ENCODE assay signal across 30 cellular contexts in genomic region chr1:201682964-201683363, GRCh38.
"Had no signal": no experiment of that assay in that cellular context is flagged by ENCODE, and none has a peak within 500 bp of the region (broad histone marks: within the 10 kb centered on the region; RNA-seq: fewer than 3 reads in every experiment).

No MANE protein-coding gene starts in this region.

- H3K9me3 ChIP-seq: ovary, psoas muscle, spleen, suprapubic skin, testis, tibial artery, transverse colon, upper lobe of right lung, uterus had no signal

- H3K9me3 Mint-ChIP-seq: neural progenitor cell; stimulated activated naive CD8-positive, alpha-beta T cell treated with anti-CD3 and anti-CD28 coated beads, Interleukin-15, amount 100 ng/mL, for 72 hours had no signal

- H3K27me3 Mint-ChIP-seq: type B pancreatic cell had no signal

- H3K4me3 Mint-ChIP-seq: naive thymus-derived CD4-positive, alpha-beta T cell; nephron; neural progenitor cell; stimulated activated memory B cell treated with anti-CD40 and anti-IgM and Interleukin-4, amounts not matched to agents 10 μg/mL and 1 μg/mL and 100 μg/mL, for 72 hours; stimulated activated naive CD8-positive, alpha-beta T cell treated with anti-CD3 and anti-CD28 coated beads, Interleukin-15, amount 100 ng/mL, for 72 hours; type B pancreatic cell had no signal

- H3K36me3 ChIP-seq: neural progenitor cell, ovary, spleen, suprapubic skin, tibial artery, transverse colon, upper lobe of right lung, uterus had no signal

- H3K4me1 Mint-ChIP-seq: naive thymus-derived CD4-positive, alpha-beta T cell; stimulated activated memory B cell treated with anti-CD40 and anti-IgM and Interleukin-4, amounts not matched to agents 10 μg/mL and 1 μg/mL and 100 μg/mL, for 72 hours; stimulated activated naive CD8-positive, alpha-beta T cell treated with anti-CD3 and anti-CD28 coated beads, Interleukin-15, amount 100 ng/mL, for 72 hours had no signal

- H3K4me2 ChIP-seq: neural progenitor cell, smooth muscle cell had no signal

- H3K27ac Mint-ChIP-seq: naive thymus-derived CD4-positive, alpha-beta T cell; nephron; progenitor cell of endocrine pancreas; stimulated activated memory B cell treated with anti-CD40 and anti-IgM and Interleukin-4, amounts not matched to agents 10 μg/mL and 1 μg/mL and 100 μg/mL, for 72 hours; stimulated activated naive CD8-positive, alpha-beta T cell treated with anti-CD3 and anti-CD28 coated beads, Interleukin-15, amount 100 ng/mL, for 72 hours; type B pancreatic cell had no signal

- H3K4me1 ChIP-seq: spleen, tibial artery, upper lobe of right lung, uterus had no signal

- H3K36me3 Mint-ChIP-seq: neural progenitor cell; stimulated activated memory B cell treated with anti-CD40 and anti-IgM and Interleukin-4, amounts not matched to agents 10 μg/mL and 1 μg/mL and 100 μg/mL, for 72 hours had no signal

- ATAC-seq: naive thymus-derived CD4-positive, alpha-beta T cell; psoas muscle; right cardiac atrium; sciatic nerve; stimulated activated memory B cell treated with anti-CD40 and anti-IgM and Interleukin-4, amounts not matched to agents 10 μg/mL and 1 μg/mL and 100 μg/mL, for 72 hours; stimulated activated naive CD8-positive, alpha-beta T cell treated with anti-CD3 and anti-CD28 coated beads, Interleukin-15, amount 100 ng/mL, for 72 hours; stimulated activated naive CD8-positive, alpha-beta T cell treated with anti-CD3 and anti-CD28 coated beads, Interleukin-15, Interleukin-2, amounts not matched to agents 100 U/mL and 50 U/mL, for 24 hours; upper lobe of right lung had no signal

- H3K9ac ChIP-seq: neural progenitor cell, parathyroid adenoma had no signal

- DNase-seq: naive thymus-derived CD4-positive, alpha-beta T cell; occipital lobe; ovary; psoas muscle; right cardiac atrium; spleen; stimulated activated CD4-positive, alpha-beta T cell treated with anti-CD3 and anti-CD28 coated beads, Interleukin-12 subunit alpha, Interleukin-12 subunit beta, amount 100 ng/mL, for 4 hours; stimulated activated CD4-positive, alpha-beta T cell treated with anti-CD3 and anti-CD28 coated beads, Interleukin-1b, Interleukin-23, amount 100 ng/mL, for 48 hours; stimulated activated CD4-positive, alpha-beta T cell treated with anti-CD3 and anti-CD28 coated beads, Interleukin-4, amount 100 ng/mL, for 1 hour; stimulated activated CD4-positive, alpha-beta T cell treated with anti-CD3 and anti-CD28 coated beads, Interleukin-4, amount 100 ng/mL, for 4 hours; stimulated activated CD8-positive, alpha-beta memory T cell treated with anti-CD3 and anti-CD28 coated beads, Interleukin-4, amount 100 ng/mL, for 48 hours; stimulated activated naive CD4-positive, alpha-beta T cell; stimulated activated naive CD8-positive, alpha-beta T cell treated with anti-CD3 and anti-CD28 coated beads, Interleukin-15, amount 100 ng/mL, for 72 hours; stimulated activated naive CD8-positive, alpha-beta T cell treated with anti-CD3 and anti-CD28 coated beads, Interleukin-15, Interleukin-2, amounts not matched to agents 100 U/mL and 50 U/mL, for 24 hours; substantia nigra; testis; tibial artery; transverse colon; upper lobe of right lung; uterus had no signal

- H3K27me3 ChIP-seq: neural progenitor cell, ovary, suprapubic skin, testis, tibial artery, transverse colon, upper lobe of right lung, uterus had no signal

- H2AFZ ChIP-seq: neural progenitor cell, parathyroid adenoma had no signal

- H3K4me3 ChIP-seq: neural progenitor cell, ovary, psoas muscle, skin epidermis, smooth muscle cell, spleen, suprapubic skin, testis, tibial artery, transverse colon, upper lobe of right lung, uterus had no signal

- H3K27ac ChIP-seq: neural progenitor cell, ovary, parathyroid adenoma, psoas muscle, skin epidermis, spleen, suprapubic skin, testis, tibial artery, transverse colon, upper lobe of right lung, uterus had no signal
